ENCODE assay signal across 8 cellular contexts in genomic region chr10:68957654-68958053, GRCh38.
DNase-seq lines count a peak whose midpoint lies in the region; ATAC-seq and TF ChIP-seq lines count a peak whose summit lies in the region.

No MANE protein-coding gene starts in this region.

- peaks cover 49% of the 10 kb centered on the region for H3K36me3 ChIP-seq in OCI-LY3 (replicated peaks; ENCODE audit: low read depth, low read length)
- no peaks in the 10 kb centered on the region for H3K36me3 ChIP-seq in endocrine pancreas (ENCODE audit: control insufficient read depth, insufficient read depth, low read length)
- peaks cover 28% of the 10 kb centered on the region for H3K36me3 ChIP-seq in neuron (ENCODE audit: insufficient read depth, low read length)
- peaks cover 48% of the 10 kb centered on the region for H3K36me3 ChIP-seq in WERI-Rb-1

- peaks cover 78% of the 10 kb centered on the region for H3K79me2 ChIP-seq in OCI-LY3 (ENCODE audit: low read length)

- H4K20me1 ChIP-seq in OCI-LY3 (ENCODE audit: insufficient read depth, low read length): peaks cover 47% of the 10 kb centered on the region

- H3K9ac ChIP-seq in OCI-LY3 (ENCODE audit: low read length) (peak overlapping the region; percentile 94), endocrine pancreas (ENCODE audit: control insufficient read depth, insufficient read depth, low read length) (no peak overlapping the region)

- H3K4me1 ChIP-seq in OCI-LY3 (ENCODE audit: low read length): peaks cover 21% of the 10 kb centered on the region
- H3K4me1 ChIP-seq in endocrine pancreas (ENCODE audit: control insufficient read depth, insufficient read depth, low read length): peaks cover 8% of the 10 kb centered on the region
- peaks cover 7% of the 10 kb centered on the region for H3K4me1 ChIP-seq in neuron (ENCODE audit: insufficient read depth, low read length)

- H3K27ac ChIP-seq in OCI-LY3 (ENCODE audit: low read length) (peak overlapping the region; percentile 72), WERI-Rb-1 (no peak overlapping the region)

- no peak overlapping the region for H2AFZ ChIP-seq in OCI-LY3 (ENCODE audit: low read depth, low read length)
- H2AFZ ChIP-seq in neuron (ENCODE audit: low read depth, low read length): no peak overlapping the region

- H3K9me3 ChIP-seq in OCI-LY3 (ENCODE audit: insufficient read depth, low read length) (no peaks in the 10 kb centered on the region), endocrine pancreas (ENCODE audit: control insufficient read depth, low read length) (no peaks in the 10 kb centered on the region), neuron (ENCODE audit: low read length) (no peaks in the 10 kb centered on the region), WERI-Rb-1 (ENCODE audit: severe bottlenecking) (no peaks in the 10 kb centered on the region)

- DNase-seq in DMS 273 treated with DMSO at 0.1 percent for 48 hours (lab: John Stamatoyannopoulos, UW): peak; percentile 1
- no peak for DNase-seq in activated CD4-positive, CD25-positive, alpha-beta regulatory T cell treated with anti-CD3 and anti-CD28 coated beads, Interleukin-2, amount 50 U/mL, for 72 hours
- no peak for DNase-seq in WERI-Rb-1
- DNase-seq in NCI-H146 treated with DMSO at 0.1 percent for 48 hours (lab: John Stamatoyannopoulos, UW; ENCODE audit: unreplicated experiment): no peak

- H3K27me3 ChIP-seq in OCI-LY3 (ENCODE audit: low read depth, low read length) (no peaks in the 10 kb centered on the region), endocrine pancreas (ENCODE audit: control insufficient read depth, insufficient read depth, low read length) (no peaks in the 10 kb centered on the region), neuron (ENCODE audit: insufficient read depth, low read length) (no peaks in the 10 kb centered on the region), WERI-Rb-1 (ENCODE audit: insufficient read depth, low read depth, severe bottlenecking) (no peaks in the 10 kb centered on the region)

- no peak for ATAC-seq in GM19351 (IDR thresholded peaks at IDR 0.05; ENCODE audit: unreplicated experiment)

- peak overlapping the region; percentile 99 for H3K4me3 ChIP-seq in OCI-LY3 (ENCODE audit: low read length)
- peak overlapping the region; percentile 81 for H3K4me3 ChIP-seq in endocrine pancreas (ENCODE audit: control insufficient read depth, insufficient read depth, low read length)
- peak overlapping the region; percentile 87 for H3K4me3 ChIP-seq in neuron (ENCODE audit: low read length)
- H3K4me3 ChIP-seq in WERI-Rb-1 (ENCODE audit: low read depth, low read length): no peak overlapping the region

- TF ChIP-seq CTCF in OCI-LY3 (IDR thresholded peaks at IDR 0.05; ENCODE audit: low read depth, low read length): no peak
- no peak for TF ChIP-seq CTCF in WERI-Rb-1 (IDR thresholded peaks at IDR 0.05; ENCODE audit: low read depth, low read length)

- peak overlapping the region; percentile 77 for H3K4me2 ChIP-seq in OCI-LY3 (ENCODE audit: low read length)
